In genomic region chr16:29962344-29962994, GRCh38 we compare ENCODE assay signal across 8 cellular contexts. TPM values are rescaled to one million over a fixed set of nuclear protein-coding genes. Genes with fewer than 3 reads are reported as not detected.
DNase-seq lines count a peak whose midpoint lies in the region; ATAC-seq, FAIRE-seq and TF ChIP-seq lines count a peak whose summit lies in the region.

No MANE protein-coding gene starts in this region.

- peak overlapping the region; percentile 88 to 95 (median 92) for H3K4me3 Mint-ChIP-seq in CD4-positive, alpha-beta memory T cell
- peak overlapping the region; percentile 88 for H3K4me3 Mint-ChIP-seq in stimulated activated memory B cell treated with anti-CD40 and anti-IgM and Interleukin-4, amounts not matched to agents 10 μg/mL and 1 μg/mL and 100 μg/mL, for 72 hours

- no peaks in the 10 kb centered on the region for H3K9me3 Mint-ChIP-seq in CD4-positive, alpha-beta memory T cell
- H3K9me3 Mint-ChIP-seq in stimulated activated memory B cell treated with anti-CD40 and anti-IgM and Interleukin-4, amounts not matched to agents 10 μg/mL and 1 μg/mL and 100 μg/mL, for 72 hours = no peaks in the 10 kb centered on the region

- TF ChIP-seq CTCF in GM12878 (IDR thresholded peaks at IDR 0.05 in 2 of 3, conservative IDR thresholded peaks at IDR 0.05 in 1 of 3; ENCODE audit: control insufficient read depth in 2 of 3, extremely low read depth in 1 of 3, insufficient read depth in 1 of 3, low read depth in 3 of 3, low read length in 3 of 3) = no peak

- no peaks in the 10 kb centered on the region for H3K9me3 ChIP-seq in CD4-positive, alpha-beta memory T cell (ENCODE audit: control insufficient read depth in 1 of 2, low read length in 2 of 2)
- H3K9me3 ChIP-seq in GM12878 (replicated peaks; ENCODE audit: control insufficient read depth, insufficient read depth, low read length) = no peaks in the 10 kb centered on the region

- peak overlapping the region; percentile 100 for H2AFZ ChIP-seq in GM12878 (ENCODE audit: control insufficient read depth, low read depth, low read length)

- DNase-seq in CD4-positive, alpha-beta memory T cell = no peak
- peak; percentile 50 for DNase-seq in KBM-7
- DNase-seq in GM12878 (ENCODE audit: low read depth, low spot score) = no peak
- peak; percentile 56 for DNase-seq in iris pigment epithelial cell (ENCODE audit: low read depth)
- no peak for DNase-seq in NCI-H1930 (lab: John Stamatoyannopoulos, UW)
- DNase-seq in ecto neural progenitor cell (ENCODE audit: low spot score) = no peak

- intact Hi-C loops in CD4-positive, alpha-beta memory T cell (cut with micrococcal nuclease) = loop anchor here (1.0 to 5.0 kb wide), 3 partner anchors 11 to 155 kb away; partner anchors contain the start of genes KCTD13, MAZ and TAOK2
- intact Hi-C loops in GM12878 (cut with micrococcal nuclease; ENCODE audit: unreplicated experiment) = loop anchor here (5.0 kb wide), 1 partner anchor 35 kb away; the partner anchor contains the start of gene KCTD13

- peak; percentile 27 for FAIRE-seq in GM12878 (lab: Jason Lieb, UNC)

- H3K27ac ChIP-seq in CD4-positive, alpha-beta memory T cell (ENCODE audit: low read depth, low read length) = peak overlapping the region; percentile 87
- H3K27ac ChIP-seq in GM12878 (ENCODE audit: control insufficient read depth, insufficient read depth) = peak overlapping the region; percentile 79

- no peaks in the 10 kb centered on the region for H3K27me3 Mint-ChIP-seq in CD4-positive, alpha-beta memory T cell
- no peaks in the 10 kb centered on the region for H3K27me3 Mint-ChIP-seq in stimulated activated memory B cell treated with anti-CD40 and anti-IgM and Interleukin-4, amounts not matched to agents 10 μg/mL and 1 μg/mL and 100 μg/mL, for 72 hours

- H3K4me1 Mint-ChIP-seq in CD4-positive, alpha-beta memory T cell = peaks cover 11 to 30% (median 20%) of the 10 kb centered on the region in 4 donors
- peaks cover 18% of the 10 kb centered on the region for H3K4me1 Mint-ChIP-seq in stimulated activated memory B cell treated with anti-CD40 and anti-IgM and Interleukin-4, amounts not matched to agents 10 μg/mL and 1 μg/mL and 100 μg/mL, for 72 hours

- 20% methylated on average over 17 of the region's 18 CpGs for WGBS in GM12878 (ENCODE audit: insufficient coverage, insufficient replicate concordance, low lambda C conversion rate, missing lambda C conversion rate)

- POLR2A ChIA-PET in CD4-positive, alpha-beta memory T cell (lab: Charles Lee; ENCODE audit: partially characterized antibody) = interaction anchor here (0.5 to 4.8 kb wide), 14 partner anchors 12 to 262 kb away, joined by 3 to 113 read pairs (median 6); partner anchors contain the start of genes ALDOA, HIRIP3, INO80E and KCTD13
- POLR2A ChIA-PET in GM12878 (lab: Charles Lee) = interaction anchor here (1.2 to 3.4 kb wide), 4 partner anchors 12 to 36 kb away, joined by 3 to 53 read pairs (median 8); partner anchors contain the start of genes HIRIP3, INO80E, KCTD13 and TAOK2

- TF ChIP-seq RAD21 in GM12878 (IDR thresholded peaks at IDR 0.05; ENCODE audit: insufficient read depth, low read depth, low read length) = no peak

- H3K4me1 ChIP-seq in CD4-positive, alpha-beta memory T cell (ENCODE audit: insufficient read depth, low read length) = peaks cover 19% of the 10 kb centered on the region
- H3K4me1 ChIP-seq in GM12878 (ENCODE audit: control insufficient read depth, insufficient read depth, low read length) = peaks cover 2% of the 10 kb centered on the region; the same call in 1 of the 2 replicates

- H3K9ac ChIP-seq in GM12878 (ENCODE audit: control insufficient read depth, insufficient read depth, low read length) = peak overlapping the region; percentile 86

- H3K36me3 ChIP-seq in CD4-positive, alpha-beta memory T cell (ENCODE audit: insufficient read depth, low read length) = no peaks in the 10 kb centered on the region
- no peaks in the 10 kb centered on the region for H3K36me3 ChIP-seq in GM12878 (ENCODE audit: control insufficient read depth in 2 of 2, insufficient read depth in 2 of 2, low read length in 1 of 2)

- TSS peak; percentile 89 for BruUV-seq in GM12878 (replicated peaks; lab: Mats Ljungman, UMichigan)

- SMC1A ChIA-PET in GM12878 (lab: Charles Lee; ENCODE audit: uncharacterized antibody, unreplicated experiment) = interaction anchor here (0.9 to 2.7 kb wide), 7 partner anchors 10 to 114 kb away, joined by 3 to 20 read pairs (median 3); partner anchors contain the start of genes ASPHD1, HIRIP3 and TAOK2

- CTCF ChIA-PET in CD4-positive, alpha-beta memory T cell (lab: Charles Lee; ENCODE audit: partially characterized antibody) = interaction anchor here (0.7 to 3.0 kb wide), 5 partner anchors 11 to 147 kb away, joined by 3 to 29 read pairs (median 5); partner anchors contain the start of genes KCTD13, PAGR1, TAOK2 and TLCD3B
- CTCF ChIA-PET in GM12878 (lab: Yijun Ruan, JAX) = interaction anchor here (0.8 to 3.3 kb wide), 8 partner anchors 11 to 114 kb away, joined by 3 to 21 read pairs (median 6); partner anchors contain the start of genes HIRIP3, INO80E, KCTD13 and TAOK2

- peaks cover 3 to 9% of the 10 kb centered on the region in 2 donors for H3K36me3 Mint-ChIP-seq in CD4-positive, alpha-beta memory T cell
- peaks cover 6% of the 10 kb centered on the region for H3K36me3 Mint-ChIP-seq in stimulated activated memory B cell treated with anti-CD40 and anti-IgM and Interleukin-4, amounts not matched to agents 10 μg/mL and 1 μg/mL and 100 μg/mL, for 72 hours

- no peaks in the 10 kb centered on the region for H4K20me1 ChIP-seq in GM12878 (ENCODE audit: control insufficient read depth, insufficient read depth)

- ATAC-seq in GM12878 = peak; percentile 40
- no peak for ATAC-seq in stimulated activated memory B cell treated with anti-CD40 and anti-IgM and Interleukin-4, amounts not matched to agents 10 μg/mL and 1 μg/mL and 100 μg/mL, for 72 hours
- no peak for ATAC-seq in activated CD4-positive, CD25-positive, alpha-beta regulatory T cell treated with anti-CD3 and anti-CD28 coated beads, Interleukin-2, amount 50 U/mL, for 24 hours

- H3K79me2 ChIP-seq in GM12878 (ENCODE audit: control insufficient read depth, insufficient read depth, low read length) = peaks cover 4% of the 10 kb centered on the region; the same call in 1 of the 2 replicates

- peak overlapping the region; percentile 98 for H3K4me2 ChIP-seq in GM12878 (ENCODE audit: control insufficient read depth, insufficient read depth)

- RAD21 ChIA-PET in GM12878 (lab: Charles Lee; ENCODE audit: unreplicated experiment) = interaction anchor here (0.6 to 3.8 kb wide), 4 partner anchors 11 to 989 kb away, joined by 3 to 19 read pairs (median 4); partner anchors contain the start of gene TAOK2

- TF ChIP-seq POLR2A in GM12878 (IDR thresholded peaks at IDR 0.05; ENCODE audit: low read depth, low read length) = no peak

- peak overlapping the region; percentile 40 to 75 for H3K4me3 ChIP-seq in CD4-positive, alpha-beta memory T cell (ENCODE audit: low read length in 2 of 2)
- H3K4me3 ChIP-seq in GM12878 = peak overlapping the region; percentile 82

- in situ Hi-C loops in KBM-7 (cut with MboI; ENCODE audit: low pct_unique_long_range_greater_than_20kb, low sequenced_read_pairs) = no loop called here
- in situ Hi-C loops in GM12878 (cut with MboI) = no loop called here

- no peak for TF ChIP-seq EP300 in GM12878 (IDR thresholded peaks at IDR 0.05; ENCODE audit: borderline replicate concordance in 1 of 2, control insufficient read depth in 1 of 2, low read depth in 2 of 2, low read length in 2 of 2)

- peak overlapping the region; percentile 92 to 99 (median 96) for H3K27ac Mint-ChIP-seq in CD4-positive, alpha-beta memory T cell
- H3K27ac Mint-ChIP-seq in stimulated activated memory B cell treated with anti-CD40 and anti-IgM and Interleukin-4, amounts not matched to agents 10 μg/mL and 1 μg/mL and 100 μg/mL, for 72 hours = peak overlapping the region; percentile 89

- H3K27me3 ChIP-seq in CD4-positive, alpha-beta memory T cell (ENCODE audit: insufficient read depth, low read length) = no peaks in the 10 kb centered on the region
- no peaks in the 10 kb centered on the region for H3K27me3 ChIP-seq in GM12878 (replicated peaks in 1 of 2; ENCODE audit: control insufficient read depth in 2 of 2, insufficient read depth in 2 of 2, low read length in 1 of 2)

RNA-seq across cellular contexts. Expression of gene TMEM219, which starts 0.6 kb away (rescaled TPM):
- 100 to 1,000 TPM in 1 of 2 experiments, 10 to 100 TPM in 1; 80.8 to 103 TPM for total RNA-seq in CD4-positive, alpha-beta memory T cell
- polyA plus RNA-seq in CD4-positive, alpha-beta memory T cell = 100 to 1,000 TPM; 209 to 250 TPM
- 34.3 and 35.5 TPM in 2 replicates for total RNA-seq in GM12878 (2013; cell fraction: nucleolus; rRNA removed)
- total RNA-seq in GM12878 (2014; rRNA removed) (60.4 and 64.2 TPM in 2 replicates), GM12878 (2014; rRNA removed; fragmentation: Illumina TruSeq; extraction: Trizol) (38.5 and 40.4 TPM in 2 replicates), GM12878 (2021) (56.4 and 59.6 TPM in 2 replicates)
- 38.5 TPM for polyA plus RNA-seq in GM12878 (2011; ENCODE audit: low read depth)
- polyA plus RNA-seq in GM12878 (2011; rRNA removed) (34.2 and 52.7 TPM in 2 replicates), GM12878 (2014; fragmentation: Illumina TruSeq; extraction: Trizol) (21.0 and 33.6 TPM in 2 replicates), GM12878 (2014; fragmentation: Nextera tagmentation; extraction: Ambion mirVana) (10 to 100 TPM; 43.0 to 56.5 TPM), GM12878 (2014; rRNA removed) (63.0 and 70.2 TPM in 2 replicates), GM12878 (2016; fragmentation: Nextera tagmentation; extraction: Ambion mirVana) (10 to 100 TPM; 66.1 to 74.6 TPM)
- 93.9 and 107 TPM in 2 replicates for polyA plus RNA-seq in GM12878 (2011; cell fraction: cytosol; rRNA removed)
- 115 and 142 TPM in 2 replicates for polyA plus RNA-seq in GM12878 (2011; cell fraction: nucleus; rRNA removed)
- 67.6 and 76.3 TPM in 2 replicates for polyA plus RNA-seq in GM12878 (2012)
- 28.4 and 52.6 TPM in 2 replicates for polyA minus RNA-seq in GM12878 (2011; rRNA and poly(A)+ RNA removed)
- polyA minus RNA-seq in GM12878 (2011; cell fraction: cytosol; rRNA and poly(A)+ RNA removed) = 14.0 and 25.1 TPM in 2 replicates
- 20.1 and 20.9 TPM in 2 replicates for polyA minus RNA-seq in GM12878 (2011; cell fraction: nucleus; rRNA and poly(A)+ RNA removed)

RNA-seq across cellular contexts. Expression of gene TAOK2, which starts 11.2 kb away (rescaled TPM):
- total RNA-seq in CD4-positive, alpha-beta memory T cell = 10 to 100 TPM; 53.8 to 56.0 TPM
- 1 to 10 TPM; 1.7 to 8.2 TPM for polyA plus RNA-seq in CD4-positive, alpha-beta memory T cell
- total RNA-seq in GM12878 (2013; cell fraction: nucleolus; rRNA removed) = 35.8 and 41.9 TPM in 2 replicates
- 24.4 and 28.5 TPM in 2 replicates for total RNA-seq in GM12878 (2014; rRNA removed)
- total RNA-seq in GM12878 (2014; rRNA removed; fragmentation: Illumina TruSeq; extraction: Trizol) = 10.7 and 11.9 TPM in 2 replicates
- total RNA-seq in GM12878 (2021) = 33.8 and 40.2 TPM in 2 replicates
- polyA plus RNA-seq in GM12878 (2011; ENCODE audit: low read depth) = 5.1 TPM
- polyA plus RNA-seq in GM12878 (2011; rRNA removed) = 8.8 and 14.3 TPM in 2 replicates
- 13.0 and 20.3 TPM in 2 replicates for polyA plus RNA-seq in GM12878 (2011; cell fraction: cytosol; rRNA removed)
- polyA plus RNA-seq in GM12878 (2011; cell fraction: nucleus; rRNA removed) = 86.5 and 119 TPM in 2 replicates
- polyA plus RNA-seq in GM12878 (2012) = 14.4 and 14.9 TPM in 2 replicates
- 7.4 and 11.1 TPM in 2 replicates for polyA plus RNA-seq in GM12878 (2014; fragmentation: Illumina TruSeq; extraction: Trizol)
- polyA plus RNA-seq in GM12878 (2014; fragmentation: Nextera tagmentation; extraction: Ambion mirVana) = under 1 TPM; 0.14 to 0.51 TPM
- 27.7 and 32.8 TPM in 2 replicates for polyA plus RNA-seq in GM12878 (2014; rRNA removed)
- polyA plus RNA-seq in GM12878 (2016; fragmentation: Nextera tagmentation; extraction: Ambion mirVana) = 10 to 100 TPM in 1 of 2 experiments, 1 to 10 TPM in 1; 9.8 to 11.2 TPM
- 12.6 and 19.8 TPM in 2 replicates for polyA minus RNA-seq in GM12878 (2011; rRNA and poly(A)+ RNA removed)
- polyA minus RNA-seq in GM12878 (2011; cell fraction: cytosol; rRNA and poly(A)+ RNA removed) = 7.2 and 9.7 TPM in 2 replicates
- 17.8 and 27.7 TPM in 2 replicates for polyA minus RNA-seq in GM12878 (2011; cell fraction: nucleus; rRNA and poly(A)+ RNA removed)

RNA-seq across cellular contexts. Expression of gene HIRIP3, which starts 32.9 kb away (rescaled TPM):
- 10 to 100 TPM; 19.2 to 19.7 TPM for total RNA-seq in CD4-positive, alpha-beta memory T cell
- 10 to 100 TPM; 21.4 to 26.0 TPM for polyA plus RNA-seq in CD4-positive, alpha-beta memory T cell
- total RNA-seq in GM12878 (2013; cell fraction: nucleolus; rRNA removed) = 4.3 and 5.9 TPM in 2 replicates
- 19.1 and 30.1 TPM in 2 replicates for total RNA-seq in GM12878 (2014; rRNA removed)
- 13.9 and 14.7 TPM in 2 replicates for total RNA-seq in GM12878 (2014; rRNA removed; fragmentation: Illumina TruSeq; extraction: Trizol)
- total RNA-seq in GM12878 (2021) = 26.1 and 26.5 TPM in 2 replicates
- 6.3 TPM for polyA plus RNA-seq in GM12878 (2011; ENCODE audit: low read depth)
- 6.2 and 10.9 TPM in 2 replicates for polyA plus RNA-seq in GM12878 (2011; rRNA removed)
- polyA plus RNA-seq in GM12878 (2011; cell fraction: cytosol; rRNA removed) = 19.1 and 30.2 TPM in 2 replicates
- 13.5 and 17.0 TPM in 2 replicates for polyA plus RNA-seq in GM12878 (2011; cell fraction: nucleus; rRNA removed)
- 15.0 and 17.3 TPM in 2 replicates for polyA plus RNA-seq in GM12878 (2012)
- polyA plus RNA-seq in GM12878 (2014; fragmentation: Illumina TruSeq; extraction: Trizol) = 14.8 and 21.2 TPM in 2 replicates
- polyA plus RNA-seq in GM12878 (2014; fragmentation: Nextera tagmentation; extraction: Ambion mirVana) = 1 to 10 TPM; 4.1 to 9.8 TPM
- 33.1 and 36.7 TPM in 2 replicates for polyA plus RNA-seq in GM12878 (2014; rRNA removed)
- polyA plus RNA-seq in GM12878 (2016; fragmentation: Nextera tagmentation; extraction: Ambion mirVana) = 10 to 100 TPM; 40.5 to 43.5 TPM
- polyA minus RNA-seq in GM12878 (2011; rRNA and poly(A)+ RNA removed) = 3.1 and 10.0 TPM in 2 replicates
- polyA minus RNA-seq in GM12878 (2011; cell fraction: cytosol; rRNA and poly(A)+ RNA removed) = 3.7 and 3.9 TPM in 2 replicates
- 4.7 and 12.1 TPM in 2 replicates for polyA minus RNA-seq in GM12878 (2011; cell fraction: nucleus; rRNA and poly(A)+ RNA removed)

RNA-seq across cellular contexts. Expression of gene INO80E, which starts 33.6 kb away (rescaled TPM):
- total RNA-seq in CD4-positive, alpha-beta memory T cell = 100 to 1,000 TPM; 124 to 126 TPM
- 1 to 10 TPM; 6.7 to 7.3 TPM for polyA plus RNA-seq in CD4-positive, alpha-beta memory T cell
- 50.4 and 67.1 TPM in 2 replicates for total RNA-seq in GM12878 (2013; cell fraction: nucleolus; rRNA removed)
- total RNA-seq in GM12878 (2014; rRNA removed) (48.3 and 58.9 TPM in 2 replicates), GM12878 (2014; rRNA removed; fragmentation: Illumina TruSeq; extraction: Trizol) (27.0 and 31.0 TPM in 2 replicates), GM12878 (2021) (73.3 and 74.0 TPM in 2 replicates)
- polyA plus RNA-seq in GM12878 (2011; ENCODE audit: low read depth) = 24.7 TPM
- polyA plus RNA-seq in GM12878 (2011; rRNA removed) (14.3 and 17.9 TPM in 2 replicates), GM12878 (2014; fragmentation: Illumina TruSeq; extraction: Trizol) (41.3 and 67.7 TPM in 2 replicates), GM12878 (2014; fragmentation: Nextera tagmentation; extraction: Ambion mirVana) (under 1 TPM; 0.39 to 0.90 TPM), GM12878 (2014; rRNA removed) (58.1 and 72.7 TPM in 2 replicates), GM12878 (2016; fragmentation: Nextera tagmentation; extraction: Ambion mirVana) (10 to 100 TPM; 29.5 to 35.0 TPM)
- 20.0 and 21.2 TPM in 2 replicates for polyA plus RNA-seq in GM12878 (2011; cell fraction: cytosol; rRNA removed)
- 87.7 and 96.4 TPM in 2 replicates for polyA plus RNA-seq in GM12878 (2011; cell fraction: nucleus; rRNA removed)
- 36.8 and 46.6 TPM in 2 replicates for polyA plus RNA-seq in GM12878 (2012)
- polyA minus RNA-seq in GM12878 (2011; rRNA and poly(A)+ RNA removed) = 7.6 and 9.3 TPM in 2 replicates
- 8.1 and 10.2 TPM in 2 replicates for polyA minus RNA-seq in GM12878 (2011; cell fraction: cytosol; rRNA and poly(A)+ RNA removed)
- polyA minus RNA-seq in GM12878 (2011; cell fraction: nucleus; rRNA and poly(A)+ RNA removed) = 9.8 and 17.2 TPM in 2 replicates

RNA-seq across cellular contexts. Expression of gene KCTD13, which starts 36.4 kb away (rescaled TPM):
- total RNA-seq in CD4-positive, alpha-beta memory T cell = 10 to 100 TPM; 85.7 to 87.3 TPM
- 10 to 100 TPM in 1 of 2 donors, 1 to 10 TPM in 1; 6.0 to 16.3 TPM for polyA plus RNA-seq in CD4-positive, alpha-beta memory T cell
- 59.8 and 76.4 TPM in 2 replicates for total RNA-seq in GM12878 (2013; cell fraction: nucleolus; rRNA removed)
- total RNA-seq in GM12878 (2014; rRNA removed) = 9.7 and 11.0 TPM in 2 replicates
- total RNA-seq in GM12878 (2014; rRNA removed; fragmentation: Illumina TruSeq; extraction: Trizol) = 7.2 and 8.5 TPM in 2 replicates
- 20.8 and 29.2 TPM in 2 replicates for total RNA-seq in GM12878 (2021)
- 8.1 TPM for polyA plus RNA-seq in GM12878 (2011; ENCODE audit: low read depth)
- 11.4 and 16.8 TPM in 2 replicates for polyA plus RNA-seq in GM12878 (2011; rRNA removed)
- polyA plus RNA-seq in GM12878 (2011; cell fraction: cytosol; rRNA removed) = 19.3 and 22.6 TPM in 2 replicates
- 45.9 and 58.0 TPM in 2 replicates for polyA plus RNA-seq in GM12878 (2011; cell fraction: nucleus; rRNA removed)
- polyA plus RNA-seq in GM12878 (2012) = 14.1 and 14.6 TPM in 2 replicates
- polyA plus RNA-seq in GM12878 (2014; fragmentation: Illumina TruSeq; extraction: Trizol) = 8.0 and 12.2 TPM in 2 replicates
- 1 to 10 TPM; 3.3 to 3.5 TPM for polyA plus RNA-seq in GM12878 (2014; fragmentation: Nextera tagmentation; extraction: Ambion mirVana)
- 22.1 and 29.2 TPM in 2 replicates for polyA plus RNA-seq in GM12878 (2014; rRNA removed)
- polyA plus RNA-seq in GM12878 (2016; fragmentation: Nextera tagmentation; extraction: Ambion mirVana) = 10 to 100 TPM; 12.8 to 14.5 TPM
- 16.2 and 20.7 TPM in 2 replicates for polyA minus RNA-seq in GM12878 (2011; rRNA and poly(A)+ RNA removed)
- polyA minus RNA-seq in GM12878 (2011; cell fraction: cytosol; rRNA and poly(A)+ RNA removed) = 6.5 and 7.8 TPM in 2 replicates
- polyA minus RNA-seq in GM12878 (2011; cell fraction: nucleus; rRNA and poly(A)+ RNA removed) = 14.5 and 25.4 TPM in 2 replicates

Comparison
In these comparisons a context has a peak if more than half of its experiments do, and no peak if none do; other contexts are left out.
1. DNase-seq: peak in KBM-7 (single experiment) and iris pigment epithelial cell (single experiment); none in CD4-positive, alpha-beta memory T cell (0 of 5), GM12878 (single experiment), NCI-H1930 (0 of 2) and ecto neural progenitor cell (single experiment).